ENCODE assay signal across 1 cellular context in genomic region chr2:118902279-118903028, GRCh38.
TF ChIP-seq lines count a peak whose summit lies in the region.

No MANE protein-coding gene starts in this region.

TF ChIP-seq in GM23338, 12 proteins besides CTCF, POLR2A, EP300 and RAD21 (continued from another document):
- TF ChIP-seq, protein P1, sequence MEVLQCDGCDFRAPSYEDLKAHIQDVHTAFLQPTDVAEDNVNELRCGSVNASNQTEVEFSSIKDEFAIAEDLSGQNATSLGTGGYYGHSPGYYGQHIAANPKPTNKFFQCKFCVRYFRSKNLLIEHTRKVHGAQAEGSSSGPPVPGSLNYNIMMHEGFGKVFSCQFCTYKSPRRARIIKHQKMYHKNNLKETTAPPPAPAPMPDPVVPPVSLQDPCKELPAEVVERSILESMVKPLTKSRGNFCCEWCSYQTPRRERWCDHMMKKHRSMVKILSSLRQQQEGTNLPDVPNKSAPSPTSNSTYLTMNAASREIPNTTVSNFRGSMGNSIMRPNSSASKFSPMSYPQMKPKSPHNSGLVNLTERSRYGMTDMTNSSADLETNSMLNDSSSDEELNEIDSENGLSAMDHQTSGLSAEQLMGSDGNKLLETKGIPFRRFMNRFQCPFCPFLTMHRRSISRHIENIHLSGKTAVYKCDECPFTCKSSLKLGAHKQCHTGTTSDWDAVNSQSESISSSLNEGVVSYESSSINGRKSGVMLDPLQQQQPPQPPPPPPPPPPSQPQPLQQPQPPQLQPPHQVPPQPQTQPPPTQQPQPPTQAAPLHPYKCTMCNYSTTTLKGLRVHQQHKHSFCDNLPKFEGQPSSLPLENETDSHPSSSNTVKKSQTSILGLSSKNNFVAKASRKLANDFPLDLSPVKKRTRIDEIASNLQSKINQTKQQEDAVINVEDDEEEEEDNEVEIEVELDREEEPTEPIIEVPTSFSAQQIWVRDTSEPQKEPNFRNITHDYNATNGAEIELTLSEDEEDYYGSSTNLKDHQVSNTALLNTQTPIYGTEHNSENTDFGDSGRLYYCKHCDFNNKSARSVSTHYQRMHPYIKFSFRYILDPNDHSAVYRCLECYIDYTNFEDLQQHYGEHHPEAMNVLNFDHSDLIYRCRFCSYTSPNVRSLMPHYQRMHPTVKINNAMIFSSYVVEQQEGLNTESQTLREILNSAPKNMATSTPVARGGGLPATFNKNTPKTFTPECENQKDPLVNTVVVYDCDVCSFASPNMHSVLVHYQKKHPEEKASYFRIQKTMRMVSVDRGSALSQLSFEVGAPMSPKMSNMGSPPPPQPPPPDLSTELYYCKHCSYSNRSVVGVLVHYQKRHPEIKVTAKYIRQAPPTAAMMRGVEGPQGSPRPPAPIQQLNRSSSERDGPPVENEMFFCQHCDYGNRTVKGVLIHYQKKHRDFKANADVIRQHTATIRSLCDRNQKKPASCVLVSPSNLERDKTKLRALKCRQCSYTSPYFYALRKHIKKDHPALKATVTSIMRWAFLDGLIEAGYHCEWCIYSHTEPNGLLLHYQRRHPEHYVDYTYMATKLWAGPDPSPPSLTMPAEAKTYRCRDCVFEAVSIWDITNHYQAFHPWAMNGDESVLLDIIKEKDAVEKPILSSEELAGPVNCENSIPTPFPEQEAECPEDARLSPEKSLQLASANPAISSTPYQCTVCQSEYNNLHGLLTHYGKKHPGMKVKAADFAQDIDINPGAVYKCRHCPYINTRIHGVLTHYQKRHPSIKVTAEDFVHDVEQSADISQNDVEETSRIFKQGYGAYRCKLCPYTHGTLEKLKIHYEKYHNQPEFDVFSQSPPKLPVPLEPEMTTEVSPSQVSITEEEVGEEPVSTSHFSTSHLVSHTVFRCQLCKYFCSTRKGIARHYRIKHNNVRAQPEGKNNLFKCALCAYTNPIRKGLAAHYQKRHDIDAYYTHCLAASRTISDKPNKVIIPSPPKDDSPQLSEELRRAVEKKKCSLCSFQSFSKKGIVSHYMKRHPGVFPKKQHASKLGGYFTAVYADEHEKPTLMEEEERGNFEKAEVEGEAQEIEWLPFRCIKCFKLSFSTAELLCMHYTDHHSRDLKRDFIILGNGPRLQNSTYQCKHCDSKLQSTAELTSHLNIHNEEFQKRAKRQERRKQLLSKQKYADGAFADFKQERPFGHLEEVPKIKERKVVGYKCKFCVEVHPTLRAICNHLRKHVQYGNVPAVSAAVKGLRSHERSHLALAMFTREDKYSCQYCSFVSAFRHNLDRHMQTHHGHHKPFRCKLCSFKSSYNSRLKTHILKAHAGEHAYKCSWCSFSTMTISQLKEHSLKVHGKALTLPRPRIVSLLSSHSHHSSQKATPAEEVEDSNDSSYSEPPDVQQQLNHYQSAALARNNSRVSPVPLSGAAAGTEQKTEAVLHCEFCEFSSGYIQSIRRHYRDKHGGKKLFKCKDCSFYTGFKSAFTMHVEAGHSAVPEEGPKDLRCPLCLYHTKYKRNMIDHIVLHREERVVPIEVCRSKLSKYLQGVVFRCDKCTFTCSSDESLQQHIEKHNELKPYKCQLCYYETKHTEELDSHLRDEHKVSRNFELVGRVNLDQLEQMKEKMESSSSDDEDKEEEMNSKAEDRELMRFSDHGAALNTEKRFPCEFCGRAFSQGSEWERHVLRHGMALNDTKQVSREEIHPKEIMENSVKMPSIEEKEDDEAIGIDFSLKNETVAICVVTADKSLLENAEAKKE (CRISPR knock-in tag; IDR thresholded peaks at IDR 0.05) = no peak
- TF ChIP-seq STAT1 (IDR thresholded peaks at IDR 0.05; ENCODE audit: unreplicated experiment) (no peak), ZNF331 (CRISPR knock-in tag; IDR thresholded peaks at IDR 0.05; ENCODE audit: low read depth) (no peak), POLR2AphosphoS5 (IDR thresholded peaks at IDR 0.05; ENCODE audit: low read depth) (no peak), NANOG (IDR thresholded peaks at IDR 0.05; ENCODE audit: borderline replicate concordance) (no peak)
TF ChIP-seq in GM23338: peak in this region for 0.
